In genomic region chr7:100119075-100119700, GRCh38 we compare ENCODE assay signal across 8 cellular contexts.
DNase-seq lines count a peak whose midpoint lies in the region; ATAC-seq lines count a peak whose summit lies in the region.

Gene CNPY4, plus strand, starts transcription at chr7:100119634. Its CDS starts 111 bp downstream, at chr7:100119745.
Gene TAF6, minus strand, starts transcription at chr7:100119358. Its CDS starts 5,149 bp downstream, at chr7:100114209.

- DNase-seq in AML-193 (lab: John Stamatoyannopoulos, UW) (peak; percentile 85 to 91), NCI-H510A (lab: John Stamatoyannopoulos, UW) (peak; percentile 74), cerebellar nuclear complex (lab: John Stamatoyannopoulos, UW) (peak; percentile 35 to 92), kidney glomerular epithelial cell (lab: John Stamatoyannopoulos, UW) (peak; percentile 91)
- DNase-seq in activated CD4-positive, alpha-beta T cell treated with anti-CD3 and anti-CD28 coated beads for 1 hour = peak; percentile 92
- DNase-seq in stimulated activated CD4-positive, alpha-beta T cell treated with anti-CD3 and anti-CD28 coated beads, Interleukin-15, amount 100 ng/mL, for 48 hours (ENCODE audit: low read depth in 2 of 2) = peak; percentile 89 to 90

- peak; percentile 65 for ATAC-seq in GM19043 (IDR thresholded peaks at IDR 0.05; ENCODE audit: low read depth, unreplicated experiment)
- ATAC-seq in HG03378 (IDR thresholded peaks at IDR 0.05; ENCODE audit: unreplicated experiment) = peak; percentile 71

Comparison
In these comparisons a context has a peak if more than half of its experiments do, and no peak if none do; other contexts are left out.
1. Peak in every context shown above with its lines: DNase-seq and ATAC-seq.